ENCODE assay signal across 18 cellular contexts in the genomic region with DNA sequence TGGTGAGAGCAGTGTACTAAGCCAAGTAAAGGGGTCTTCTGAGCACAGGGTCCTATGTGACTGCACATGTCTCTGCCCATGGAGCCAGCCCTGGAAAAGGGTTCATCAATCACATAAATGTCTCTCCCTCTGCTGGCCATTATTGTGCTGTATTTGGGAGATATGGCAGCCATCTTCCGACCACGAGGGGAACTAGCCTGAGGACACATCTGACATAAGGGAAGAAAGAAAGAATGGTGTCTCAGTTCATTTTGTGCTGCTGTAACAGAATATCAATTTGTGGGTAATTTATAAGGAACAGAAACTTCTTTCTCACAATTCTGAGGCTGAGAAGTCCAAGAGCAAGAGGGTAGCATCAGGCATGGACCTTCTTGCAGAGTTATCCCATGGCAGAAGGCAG. TPM values are rescaled to one million over a fixed set of nuclear protein-coding genes. Genes with fewer than 3 reads are reported as not detected.
DNase-seq lines count a peak whose midpoint lies in the region; ATAC-seq and TF ChIP-seq lines count a peak whose summit lies in the region.
"Had no signal": no experiment of that assay in that cellular context is flagged by ENCODE, and none has a peak within 500 bp of the region (broad histone marks: within the 10 kb centered on the region; RNA-seq: fewer than 3 reads in every experiment).

No MANE protein-coding gene starts in this region.

- POLR2A ChIA-PET in activated CD4-positive, alpha-beta memory T cell treated with anti-CD3 and anti-CD28 coated beads for 36 hours (lab: Charles Lee) = no interaction called here

- DNase-seq in ACHN (peak; percentile 7), EH (ENCODE audit: low read depth) (peak; percentile 22), RPMI7951 (ENCODE audit: low read depth) (peak; percentile 20), epithelial cell of esophagus (ENCODE audit: low read depth) (no peak), cerebellar cortex (ENCODE audit: low spot score) (no peak)
- DNase-seq in activated CD4-positive, alpha-beta memory T cell treated with anti-CD3 and anti-CD28 coated beads for 36 hours = no peak
- DNase-seq: activated CD4-positive, CD25-positive, alpha-beta regulatory T cell; activated T-cell treated with anti-CD3 and anti-CD28 coated beads, Interleukin-2, amount 50 U/mL, for 4 hours; Caco-2; naive B cell; NCI-H187; SHP77 treated with DMSO at 0.1 percent for 48 hours had no signal

- peaks cover 7% of the 10 kb centered on the region for H3K4me1 Mint-ChIP-seq in activated CD4-positive, alpha-beta memory T cell treated with anti-CD3 and anti-CD28 coated beads for 36 hours (ENCODE audit: low read depth)
- H3K4me1 Mint-ChIP-seq: activated naive CD4-positive, alpha-beta T cell treated with anti-CD3 and anti-CD28 coated beads, Interleukin-2, amount 50 U/mL, for 24 hours; naive B cell had no signal

- no peak for ATAC-seq in HG03520 (IDR thresholded peaks at IDR 0.05; ENCODE audit: unreplicated experiment)
- ATAC-seq: activated T-cell treated with anti-CD3 and anti-CD28 coated beads, Interleukin-2, amount 50 U/mL, for 4 hours had no signal

- in situ Hi-C loops in ACHN (cut with HindIII; ENCODE audit: low pct_ligation_motif_present, low pct_unique_long_range_greater_than_20kb, low sequenced_read_pairs) = no loop called here

- CTCF ChIA-PET in activated CD4-positive, alpha-beta memory T cell treated with anti-CD3 and anti-CD28 coated beads for 36 hours (lab: Charles Lee) = no interaction called here

- no peaks in the 10 kb centered on the region for H3K36me3 Mint-ChIP-seq in activated CD4-positive, alpha-beta memory T cell treated with anti-CD3 and anti-CD28 coated beads for 36 hours
- H3K36me3 Mint-ChIP-seq: activated naive CD4-positive, alpha-beta T cell treated with anti-CD3 and anti-CD28 coated beads, Interleukin-2, amount 50 U/mL, for 24 hours; naive B cell had no signal

- H3K27me3 Mint-ChIP-seq in activated CD4-positive, alpha-beta memory T cell treated with anti-CD3 and anti-CD28 coated beads for 36 hours = no peaks in the 10 kb centered on the region

- TF ChIP-seq CTCF in epithelial cell of esophagus (IDR thresholded peaks at IDR 0.05; ENCODE audit: insufficient read depth, low read depth, low read length, missing control alignments) = peak; percentile 18

- no peak overlapping the region for H3K4me3 Mint-ChIP-seq in activated CD4-positive, alpha-beta memory T cell treated with anti-CD3 and anti-CD28 coated beads for 36 hours
- H3K4me3 Mint-ChIP-seq: activated naive CD4-positive, alpha-beta T cell treated with anti-CD3 and anti-CD28 coated beads, Interleukin-2, amount 50 U/mL, for 24 hours; activated T-cell treated with anti-CD3 and anti-CD28 coated beads, Interleukin-2, amount 50 U/mL, for 4 hours; naive B cell; T-helper 2 cell treated with Interferon-gamma antibody and Interleukin-4, amounts not matched to agents 5 μg/mL and 100 μg/mL, for 36 hours had no signal

- intact Hi-C loops in activated CD4-positive, alpha-beta memory T cell treated with anti-CD3 and anti-CD28 coated beads for 36 hours (cut with micrococcal nuclease) = no loop called here

- no peaks in the 10 kb centered on the region for H3K9me3 Mint-ChIP-seq in activated CD4-positive, alpha-beta memory T cell treated with anti-CD3 and anti-CD28 coated beads for 36 hours
- H3K9me3 Mint-ChIP-seq: activated naive CD4-positive, alpha-beta T cell treated with anti-CD3 and anti-CD28 coated beads, Interleukin-2, amount 50 U/mL, for 24 hours; activated T-cell treated with anti-CD3 and anti-CD28 coated beads, Interleukin-2, amount 50 U/mL, for 4 hours; naive B cell; T-helper 2 cell treated with Interferon-gamma antibody and Interleukin-4, amounts not matched to agents 5 μg/mL and 100 μg/mL, for 36 hours had no signal

- no peak overlapping the region for H3K27ac Mint-ChIP-seq in activated CD4-positive, alpha-beta memory T cell treated with anti-CD3 and anti-CD28 coated beads for 36 hours
- H3K27ac Mint-ChIP-seq: activated naive CD4-positive, alpha-beta T cell treated with anti-CD3 and anti-CD28 coated beads, Interleukin-2, amount 50 U/mL, for 24 hours; naive B cell; T-helper 2 cell treated with Interferon-gamma antibody and Interleukin-4, amounts not matched to agents 5 μg/mL and 100 μg/mL, for 36 hours had no signal

- no peak overlapping the region for H3K4me3 ChIP-seq in epithelial cell of esophagus (ENCODE audit: low read length)
- H3K4me3 ChIP-seq: right atrium auricular region, thoracic aorta had no signal

RNA-seq across cellular contexts. Expression of gene GJA5, which starts 55.1 kb away (rescaled TPM):
- 0.12 TPM in 1 of 2 replicates, not detected in the other for total RNA-seq in RPMI7951 (2014; rRNA removed; shearing (Covaris generic))
- total RNA-seq in activated CD4-positive, alpha-beta memory T cell treated with anti-CD3 and anti-CD28 coated beads for 36 hours = not detected
- total RNA-seq: activated T-cell treated with anti-CD3 and anti-CD28 coated beads, Interleukin-2, amount 50 U/mL, for 4 hours; osteocyte had no signal

Comparison
In these comparisons a context has a peak if more than half of its experiments do, and no peak if none do; other contexts are left out.
1. DNase-seq: peak in ACHN (single experiment), EH (single experiment) and RPMI7951 (single experiment); none in epithelial cell of esophagus (single experiment), activated CD4-positive, alpha-beta memory T cell treated with anti-CD3 and anti-CD28 coated beads for 36 hours (single experiment) and cerebellar cortex (single experiment).